16 cellular contexts compared by ENCODE assay signal in the genomic region with DNA sequence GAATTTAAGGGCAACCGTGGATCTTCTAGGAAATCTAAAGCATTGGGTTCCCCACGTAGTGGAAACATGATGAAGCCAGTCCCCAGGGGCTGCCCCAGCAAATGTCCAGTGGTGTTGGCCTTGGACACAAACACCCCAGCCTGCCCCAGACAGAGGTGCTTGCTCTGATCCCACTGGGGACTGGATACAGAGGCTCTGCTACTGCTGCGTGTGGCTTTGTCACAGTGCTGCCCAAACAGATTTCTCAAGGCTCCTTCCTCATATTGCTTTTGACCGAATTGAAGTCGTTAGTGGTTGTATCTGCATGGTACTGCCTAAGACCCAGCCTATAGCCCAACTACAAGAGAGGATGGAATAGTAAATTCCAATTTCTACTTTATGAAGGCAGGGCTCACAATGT. TPM values are rescaled to one million over a fixed set of nuclear protein-coding genes. Genes with fewer than 3 reads are reported as not detected.
A peak's percentile ranks its signal among the peaks of the same experiment; 100 is the strongest.
DNase-seq lines count a peak whose midpoint lies in the region; ATAC-seq and TF ChIP-seq lines count a peak whose summit lies in the region.
"Had no signal": no experiment of that assay in that cellular context is flagged by ENCODE, and none has a peak within 500 bp of the region (broad histone marks: within the 10 kb centered on the region; RNA-seq: fewer than 3 reads in every experiment).

No MANE protein-coding gene starts in this region.

- no peaks in the 10 kb centered on the region for H3K9me2 ChIP-seq in HCT116 (ENCODE audit: insufficient read depth)

- TF ChIP-seq RAD21 in HCT116 (IDR thresholded peaks at IDR 0.05; ENCODE audit: low read depth), result no peak

- no peak overlapping the region for H3K9ac ChIP-seq in HCT116 (ENCODE audit: low read length)
- H3K9ac ChIP-seq in skeletal muscle satellite cell (ENCODE audit: low read depth, low read length), result peak overlapping the region; percentile 41

- H3K4me3 ChIP-seq in HCT116 (replicated peaks in 1 of 2; ENCODE audit: low read depth in 1 of 2, low read length in 2 of 2) (no peak overlapping the region), skeletal muscle satellite cell (ENCODE audit: low read length) (no peak overlapping the region)

- no peaks in the 10 kb centered on the region for H3K79me2 ChIP-seq in HCT116 (ENCODE audit: insufficient read depth, low read length)

- H3K27me3 Mint-ChIP-seq in endothelial cell (ENCODE audit: unreplicated experiment) (no peaks in the 10 kb centered on the region), Calu3 (ENCODE audit: unreplicated experiment) (no peaks in the 10 kb centered on the region)
- H3K27me3 Mint-ChIP-seq: activated CD4-positive, alpha-beta T cell treated with anti-CD3 and anti-CD28 coated beads for 36 hours; activated naive CD4-positive, alpha-beta T cell treated with anti-CD3 and anti-CD28 coated beads, Interleukin-2, amount 50 U/mL, for 24 hours; T-helper 17 cell had no signal

- intact Hi-C loops in HCT116 (cut with micrococcal nuclease) (no loop called here), left ventricle myocardium superior (cut with micrococcal nuclease) (no loop called here), Calu3 (cut with micrococcal nuclease; ENCODE audit: unreplicated experiment) (no loop called here)

- H3K4me1 ChIP-seq in HCT116 (ENCODE audit: control insufficient read depth in 1 of 2, insufficient read depth in 2 of 2, low read length in 2 of 2) (peaks cover 10 to 18% of the 10 kb centered on the region in 2 experiments; a peak in 3 of 4 replicates), skeletal muscle satellite cell (ENCODE audit: control insufficient read depth, insufficient read depth, low read length) (peaks cover 25% of the 10 kb centered on the region)

- H3K4me2 ChIP-seq in HCT116 (ENCODE audit: low read length), result peak overlapping the region; percentile 19; the same call in 1 of the 2 replicates
- no peak overlapping the region for H3K4me2 ChIP-seq in skeletal muscle satellite cell (ENCODE audit: low read length)

- no peak for TF ChIP-seq CTCF in HCT116 (IDR thresholded peaks at IDR 0.05 in 2 of 3, conservative IDR thresholded peaks at IDR 0.05 in 1 of 3; ENCODE audit: borderline replicate concordance in 1 of 3, insufficient read depth in 1 of 3, low read depth in 2 of 3, low read length in 2 of 3)
- TF ChIP-seq CTCF in endothelial cell (IDR thresholded peaks at IDR 0.05; ENCODE audit: unreplicated experiment), result no peak
- TF ChIP-seq CTCF in Calu3 (IDR thresholded peaks at IDR 0.05; ENCODE audit: unreplicated experiment), result no peak

- no peak overlapping the region for H3K27ac ChIP-seq in HCT116 (ENCODE audit: low read depth, low read length)

- H3K36me3 Mint-ChIP-seq in endothelial cell (ENCODE audit: low read depth, unreplicated experiment), result no peaks in the 10 kb centered on the region
- H3K36me3 Mint-ChIP-seq in Calu3 (ENCODE audit: insufficient read depth, unreplicated experiment), result no peaks in the 10 kb centered on the region

- H2AFZ ChIP-seq in HCT116 (ENCODE audit: low read depth, low read length, poor library complexity, severe bottlenecking), result peak overlapping the region; percentile 55

- BruUV-seq in HCT116 (replicated peaks; lab: Mats Ljungman, UMichigan) (no TSS peak), Calu3 (replicated peaks; lab: Mats Ljungman, UMichigan) (no TSS peak)

- no peak overlapping the region for H3K4me3 Mint-ChIP-seq in endothelial cell (ENCODE audit: unreplicated experiment)
- no peak overlapping the region for H3K4me3 Mint-ChIP-seq in Calu3 (ENCODE audit: low read depth, unreplicated experiment)
- H3K4me3 Mint-ChIP-seq: activated CD4-positive, alpha-beta T cell treated with anti-CD3 and anti-CD28 coated beads for 36 hours; activated naive CD4-positive, alpha-beta T cell treated with anti-CD3 and anti-CD28 coated beads, Interleukin-2, amount 50 U/mL, for 24 hours; endodermal cell; immature natural killer cell; T-helper 17 cell had no signal

- no peaks in the 10 kb centered on the region for H4K20me1 ChIP-seq in HCT116 (ENCODE audit: insufficient read depth)

- H3K36me3 ChIP-seq in HCT116 (ENCODE audit: control insufficient read depth in 1 of 2, insufficient read depth in 2 of 2, low read length in 2 of 2), result no peaks in the 10 kb centered on the region
- H3K36me3 ChIP-seq in skeletal muscle satellite cell (ENCODE audit: insufficient read depth, low read length), result no peaks in the 10 kb centered on the region

- H3K27me3 ChIP-seq in HCT116 (ENCODE audit: insufficient read depth, low read length) (no peaks in the 10 kb centered on the region), skeletal muscle satellite cell (ENCODE audit: control insufficient read depth, insufficient read depth, low read length) (no peaks in the 10 kb centered on the region)

- peak; percentile 40 for ATAC-seq in HCT116
- ATAC-seq in SK-N-SH treated with all-trans-retinoic acid at 6 μM for 48 hours, result peak; percentile 32
- ATAC-seq in left ventricle myocardium superior, result peak; percentile 15
- ATAC-seq: activated CD4-positive, alpha-beta T cell treated with anti-CD3 and anti-CD28 coated beads for 36 hours; T-helper 17 cell had no signal

- RAD21 ChIA-PET in HCT116 (lab: Charles Lee; ENCODE audit: low non-redundant PET in 1 of 2, low total read pairs in 2 of 2, uncharacterized antibody in 2 of 2, unreplicated experiment in 2 of 2), result no interaction called here

- H3K27ac Mint-ChIP-seq in endothelial cell (ENCODE audit: unreplicated experiment) (no peak overlapping the region), Calu3 (ENCODE audit: unreplicated experiment) (no peak overlapping the region)
- H3K27ac Mint-ChIP-seq: activated naive CD4-positive, alpha-beta T cell treated with anti-CD3 and anti-CD28 coated beads, Interleukin-2, amount 50 U/mL, for 24 hours; endodermal cell; T-helper 17 cell had no signal

- no peak for DNase-seq in HCT116 (ENCODE audit: low read depth, low spot score)
- no peak for DNase-seq in left ventricle myocardium superior
- DNase-seq in NCI-H748 (lab: John Stamatoyannopoulos, UW; ENCODE audit: unreplicated experiment), result no peak
- no peak for DNase-seq in endothelial cell (ENCODE audit: low spot score)
- DNase-seq in Calu3, result no peak
- DNase-seq in NCI-H187 treated with DMSO at 0.1 percent for 48 hours (lab: John Stamatoyannopoulos, UW), result no peak
- DNase-seq: activated CD4-positive, alpha-beta T cell treated with anti-CD3 and anti-CD28 coated beads for 36 hours; endodermal cell; immature natural killer cell; NCI-H1694 treated with DMSO at 0.1 percent for 48 hours; NCI-H510A; occipital lobe; T-helper 17 cell had no signal

- no peaks in the 10 kb centered on the region for H3K9me3 Mint-ChIP-seq in endothelial cell (ENCODE audit: unreplicated experiment)
- peaks cover 2% of the 10 kb centered on the region for H3K9me3 Mint-ChIP-seq in Calu3 (ENCODE audit: low read depth, unreplicated experiment)
- H3K9me3 Mint-ChIP-seq: activated naive CD4-positive, alpha-beta T cell treated with anti-CD3 and anti-CD28 coated beads, Interleukin-2, amount 50 U/mL, for 24 hours; endodermal cell; immature natural killer cell had no signal

- TF ChIP-seq POLR2A in HCT116 (IDR thresholded peaks at IDR 0.05; ENCODE audit: borderline replicate concordance, extremely low read depth, insufficient read depth, insufficient read length), result no peak

- H3K4me1 Mint-ChIP-seq in endothelial cell (ENCODE audit: unreplicated experiment), result peaks cover 3% of the 10 kb centered on the region
- H3K4me1 Mint-ChIP-seq in Calu3 (ENCODE audit: low read depth, unreplicated experiment), result peaks cover 2% of the 10 kb centered on the region

- POLR2A ChIA-PET in HCT116 (lab: Charles Lee), result no interaction called here

- H3K9me3 ChIP-seq in HCT116 (ENCODE audit: control insufficient read depth in 1 of 2, insufficient read depth in 1 of 2, low read depth in 1 of 2, low read length in 2 of 2) (no peaks in the 10 kb centered on the region), skeletal muscle satellite cell (replicated peaks; ENCODE audit: low read length) (no peaks in the 10 kb centered on the region)

- CTCF ChIA-PET in HCT116 (lab: Charles Lee), result no interaction called here
- CTCF ChIA-PET in Calu3 (lab: Charles Lee), result no interaction called here

TF ChIP-seq in HCT116, 20 proteins besides CTCF, POLR2A, EP300 and RAD21 (continues in another document):
- no peak for TF ChIP-seq YY1 (IDR thresholded peaks at IDR 0.05; ENCODE audit: extremely low read depth, insufficient replicate concordance, low read depth, low read length)
- TF ChIP-seq ZNF274 (IDR thresholded peaks at IDR 0.05; ENCODE audit: low read depth, low read length), result no peak
- no peak for TF ChIP-seq SRF (IDR thresholded peaks at IDR 0.05; ENCODE audit: low read depth)
- no peak for TF ChIP-seq JUND (IDR thresholded peaks at IDR 0.05)

TF ChIP-seq in SK-N-SH treated with all-trans-retinoic acid at 6 μM for 48 hours, 23 proteins besides CTCF, POLR2A, EP300 and RAD21 (continues in another document):
- no peak for TF ChIP-seq CSRNP3 (CRISPR knock-in tag; IDR thresholded peaks at IDR 0.05)
- TF ChIP-seq PPARA (CRISPR knock-in tag; IDR thresholded peaks at IDR 0.05; ENCODE audit: borderline replicate concordance), result no peak
- no peak for TF ChIP-seq TCF4 (CRISPR knock-in tag; IDR thresholded peaks at IDR 0.05; ENCODE audit: borderline replicate concordance)
- no peak for TF ChIP-seq ARNTL (CRISPR knock-in tag; IDR thresholded peaks at IDR 0.05; ENCODE audit: borderline replicate concordance, low read depth)

RNA-seq across cellular contexts. Expression of gene CD44, which starts 40.1 kb away (rescaled TPM):
- total RNA-seq in HCT116 (2021; ENCODE audit: unreplicated experiment) (742 TPM), left ventricle myocardium superior (19.6 TPM), endothelial cell (ENCODE audit: unreplicated experiment) (155 TPM), Calu3 (2022) (1,189 and 1,365 TPM in 2 replicates)
- 668 and 736 TPM in 2 replicates for polyA plus RNA-seq in HCT116 (2012)
- total RNA-seq in skeletal muscle satellite cell (2012; rRNA removed), result 298 TPM in 2 replicates
